Comparison of ENCODE assay signal across 13 cellular contexts in genomic region chr21:29074783-29075182, GRCh38. TPM values are rescaled to one million over a fixed set of nuclear protein-coding genes. Genes with fewer than 3 reads are reported as not detected.
DNase-seq lines count a peak whose midpoint lies in the region; ATAC-seq, FAIRE-seq and TF ChIP-seq lines count a peak whose summit lies in the region.
"Had no signal": no experiment of that assay in that cellular context is flagged by ENCODE, and none has a peak within 500 bp of the region (broad histone marks: within the 10 kb centered on the region; RNA-seq: fewer than 3 reads in every experiment).

No MANE protein-coding gene starts in this region.

- no peaks in the 10 kb centered on the region for H3K36me3 ChIP-seq in kidney (ENCODE audit: control insufficient read depth in 1 of 2, insufficient read depth in 2 of 2, low read length in 2 of 2)

- H3K27me3 Mint-ChIP-seq in stimulated activated naive CD8-positive, alpha-beta T cell treated with anti-CD3 and anti-CD28 coated beads, Interleukin-15, Interleukin-2, amounts not matched to agents 100 ng/mL and 50 ng/mL, for 24 hours, result no peaks in the 10 kb centered on the region
- no peaks in the 10 kb centered on the region for H3K27me3 Mint-ChIP-seq in T-helper 17 cell

- no peak for DNase-seq in stimulated activated naive CD8-positive, alpha-beta T cell treated with anti-CD3 and anti-CD28 coated beads, Interleukin-15, Interleukin-2, amounts not matched to agents 100 U/mL and 50 U/mL, for 24 hours
- DNase-seq in T-helper 17 cell (no peak), epithelial cell of prostate (ENCODE audit: low read depth, low spot score) (no peak), kidney (no peak), SW 1271 (lab: John Stamatoyannopoulos, UW) (no peak)
- DNase-seq: anterior cingulate cortex, foreskin melanocyte, islet precursor cell, NCI-H2107, substantia nigra had no signal

- H3K9ac ChIP-seq in kidney (ENCODE audit: low read length in 2 of 2), result no peak overlapping the region

- no peaks in the 10 kb centered on the region for H3K9me3 ChIP-seq in T-helper 17 cell (ENCODE audit: control insufficient read depth, low read length, poor library complexity, severe bottlenecking)
- H3K9me3 ChIP-seq in kidney (ENCODE audit: control insufficient read depth in 1 of 2, low read length in 2 of 2), result no peaks in the 10 kb centered on the region

- FAIRE-seq in kidney (lab: Jason Lieb, UNC), result no peak

- ATAC-seq in stimulated activated naive CD8-positive, alpha-beta T cell treated with anti-CD3 and anti-CD28 coated beads, Interleukin-15, Interleukin-2, amounts not matched to agents 100 U/mL and 50 U/mL, for 24 hours, result no peak
- ATAC-seq in T-helper 17 cell (no peak), HG03280 (IDR thresholded peaks at IDR 0.05; ENCODE audit: unreplicated experiment) (no peak), HG02938 (IDR thresholded peaks at IDR 0.05; ENCODE audit: unreplicated experiment) (no peak)

- H3K27ac Mint-ChIP-seq in stimulated activated naive CD8-positive, alpha-beta T cell treated with anti-CD3 and anti-CD28 coated beads, Interleukin-15, Interleukin-2, amounts not matched to agents 100 ng/mL and 50 ng/mL, for 24 hours, result peak overlapping the region; percentile 82
- no peak overlapping the region for H3K27ac Mint-ChIP-seq in T-helper 17 cell

- H3K27ac ChIP-seq in epithelial cell of prostate (peak overlapping the region; percentile 84), kidney (ENCODE audit: low read depth in 2 of 2, low read length in 2 of 2) (no peak overlapping the region)

- no peaks in the 10 kb centered on the region for H3K9me3 Mint-ChIP-seq in stimulated activated naive CD8-positive, alpha-beta T cell treated with anti-CD3 and anti-CD28 coated beads, Interleukin-15, Interleukin-2, amounts not matched to agents 100 ng/mL and 50 ng/mL, for 24 hours

- no peak overlapping the region for H3K4me3 ChIP-seq in kidney (ENCODE audit: low read length in 2 of 2)

- intact Hi-C loops in kidney (cut with DNase I), result no loop called here

- H3K4me3 Mint-ChIP-seq in stimulated activated naive CD8-positive, alpha-beta T cell treated with anti-CD3 and anti-CD28 coated beads, Interleukin-15, Interleukin-2, amounts not matched to agents 100 ng/mL and 50 ng/mL, for 24 hours, result peak overlapping the region; percentile 41
- H3K4me3 Mint-ChIP-seq in T-helper 17 cell, result peak overlapping the region; percentile 7

- no peak for TF ChIP-seq CTCF in kidney (IDR thresholded peaks at IDR 0.05; ENCODE audit: borderline replicate concordance, extremely low read depth, insufficient read depth)

- H3K4me1 Mint-ChIP-seq in stimulated activated naive CD8-positive, alpha-beta T cell treated with anti-CD3 and anti-CD28 coated beads, Interleukin-15, Interleukin-2, amounts not matched to agents 100 ng/mL and 50 ng/mL, for 24 hours (ENCODE audit: low read depth), result peaks cover 85% of the 10 kb centered on the region
- peaks cover 47% of the 10 kb centered on the region for H3K4me1 Mint-ChIP-seq in T-helper 17 cell

- H3K4me1 ChIP-seq in kidney (ENCODE audit: control insufficient read depth in 1 of 2, insufficient read depth in 1 of 2, low read depth in 1 of 2, low read length in 2 of 2), result peaks cover 12 to 18% of the 10 kb centered on the region in 2 donors

- H3K36me3 Mint-ChIP-seq in stimulated activated naive CD8-positive, alpha-beta T cell treated with anti-CD3 and anti-CD28 coated beads, Interleukin-15, Interleukin-2, amounts not matched to agents 100 ng/mL and 50 ng/mL, for 24 hours (ENCODE audit: low read depth), result peaks cover 26% of the 10 kb centered on the region
- peaks cover 3% of the 10 kb centered on the region for H3K36me3 Mint-ChIP-seq in T-helper 17 cell (ENCODE audit: low read depth)

RNA-seq across cellular contexts. Expression of gene CCT8, which starts 1.3 kb away (rescaled TPM):
- 100 to 1,000 TPM in 1 of 2 donors, 10 to 100 TPM in 1; 90.3 to 109 TPM for total RNA-seq in T-helper 17 cell
- total RNA-seq in kidney, result 101 TPM
- 119 TPM for polyA plus RNA-seq in kidney (ENCODE audit: insufficient read depth, low read depth, low replicate concordance)

RNA-seq across cellular contexts. Expression of gene USP16, which starts 50.3 kb away (rescaled TPM):
- total RNA-seq in T-helper 17 cell, result 10 to 100 TPM; 65.5 to 75.3 TPM
- 35.8 TPM for total RNA-seq in kidney
- polyA plus RNA-seq in kidney (ENCODE audit: insufficient read depth, low read depth, low replicate concordance), result 17.8 TPM

RNA-seq across cellular contexts. Expression of gene RWDD2B, which starts 55.6 kb away (rescaled TPM):
- total RNA-seq in T-helper 17 cell (1 to 10 TPM; 4.1 to 4.7 TPM), kidney (16.0 TPM)
- polyA plus RNA-seq in kidney (ENCODE audit: insufficient read depth, low read depth, low replicate concordance), result 24.0 TPM

RNA-seq across cellular contexts. Expression of gene MAP3K7CL, which starts 55.7 kb away (rescaled TPM):
- total RNA-seq in T-helper 17 cell (10 to 100 TPM; 11.6 to 85.3 TPM), kidney (12.7 TPM)
- polyA plus RNA-seq in kidney (ENCODE audit: insufficient read depth, low read depth, low replicate concordance), result 5.4 TPM
